Comparison of ENCODE assay signal across 8 cellular contexts in genomic region chr3:14319654-14320182, GRCh38.
A peak's percentile ranks its signal among the peaks of the same experiment; 100 is the strongest.
DNase-seq lines count a peak whose midpoint lies in the region; ATAC-seq, FAIRE-seq and TF ChIP-seq lines count a peak whose summit lies in the region.

No MANE protein-coding gene starts in this region.

- no peaks in the 10 kb centered on the region for H3K27me3 Mint-ChIP-seq in activated T-helper 2 cell treated with anti-CD3 and anti-CD28 coated beads, Interferon-gamma antibody, Interleukin-2, Interleukin-4, amounts not matched to agents 10 μg/mL and 5 μg/mL and 100 μg/mL, durations not matched to agents 14 hours and 24 hours and 36 hours (ENCODE audit: low read depth)

- H3K36me3 Mint-ChIP-seq in activated T-helper 2 cell treated with anti-CD3 and anti-CD28 coated beads, Interferon-gamma antibody, Interleukin-2, Interleukin-4, amounts not matched to agents 10 μg/mL and 5 μg/mL and 100 μg/mL, durations not matched to agents 14 hours and 24 hours and 36 hours (ENCODE audit: low read depth), result no peaks in the 10 kb centered on the region

- H3K9me3 ChIP-seq in keratinocyte (ENCODE audit: control insufficient read depth, low read depth, low read length) (no peaks in the 10 kb centered on the region), tibial artery (no peaks in the 10 kb centered on the region)

- no peak overlapping the region for H3K9ac ChIP-seq in keratinocyte (ENCODE audit: control insufficient read depth, extremely low read depth, insufficient read depth, low read length)

- H3K4me1 Mint-ChIP-seq in activated T-helper 2 cell treated with anti-CD3 and anti-CD28 coated beads, Interferon-gamma antibody, Interleukin-2, Interleukin-4, amounts not matched to agents 10 μg/mL and 5 μg/mL and 100 μg/mL, durations not matched to agents 14 hours and 24 hours and 36 hours (ENCODE audit: low read depth), result no peaks in the 10 kb centered on the region

- no peaks in the 10 kb centered on the region for H4K20me1 ChIP-seq in keratinocyte (ENCODE audit: control insufficient read depth, extremely low read depth, insufficient read depth, low read length)

- no peaks in the 10 kb centered on the region for H3K79me2 ChIP-seq in keratinocyte (ENCODE audit: control insufficient read depth, insufficient read depth, low read length)

- H3K4me1 ChIP-seq in keratinocyte (ENCODE audit: control insufficient read depth, extremely low read depth, insufficient read depth, low read length) (peaks cover 12% of the 10 kb centered on the region), tibial artery (peaks cover 0 to 27% (median 5%) of the 10 kb centered on the region in 4 donors)

- TF ChIP-seq CTCF in keratinocyte (optimal IDR thresholded peaks at IDR 0.05 in 1 of 3, IDR thresholded peaks at IDR 0.05 in 1 of 3, conservative IDR thresholded peaks at IDR 0.05 in 1 of 3; ENCODE audit: extremely low read depth in 1 of 3, insufficient read depth in 2 of 3, low read length in 3 of 3) (no peak), tibial artery (IDR thresholded peaks at IDR 0.05) (no peak)

- ATAC-seq in GM18505 (IDR thresholded peaks at IDR 0.05; ENCODE audit: unreplicated experiment) (peak; percentile 82), HG02840 (IDR thresholded peaks at IDR 0.05; ENCODE audit: low FRiP score, unreplicated experiment) (peak; percentile 60)

- no peak overlapping the region for H3K27ac Mint-ChIP-seq in activated T-helper 2 cell treated with anti-CD3 and anti-CD28 coated beads, Interferon-gamma antibody, Interleukin-2, Interleukin-4, amounts not matched to agents 10 μg/mL and 5 μg/mL and 100 μg/mL, durations not matched to agents 14 hours and 24 hours and 36 hours

- H3K4me3 ChIP-seq in keratinocyte (ENCODE audit: control insufficient read depth in 2 of 3, extremely low read depth in 1 of 3, insufficient read depth in 2 of 3, low read depth in 1 of 3, low read length in 3 of 3), result peak overlapping the region in 1 of 3 experiments; percentile 6
- no peak overlapping the region for H3K4me3 ChIP-seq in tibial artery

- H3K27ac ChIP-seq in keratinocyte (ENCODE audit: control insufficient read depth, insufficient read depth, low read length), result peak overlapping the region; percentile 49
- no peak overlapping the region for H3K27ac ChIP-seq in tibial artery

- H3K4me3 Mint-ChIP-seq in activated T-helper 2 cell treated with anti-CD3 and anti-CD28 coated beads, Interferon-gamma antibody, Interleukin-2, Interleukin-4, amounts not matched to agents 10 μg/mL and 5 μg/mL and 100 μg/mL, durations not matched to agents 14 hours and 24 hours and 36 hours (ENCODE audit: low read depth), result no peak overlapping the region

- peaks cover 8% of the 10 kb centered on the region for H3K9me3 Mint-ChIP-seq in activated T-helper 2 cell treated with anti-CD3 and anti-CD28 coated beads, Interferon-gamma antibody, Interleukin-2, Interleukin-4, amounts not matched to agents 10 μg/mL and 5 μg/mL and 100 μg/mL, durations not matched to agents 14 hours and 24 hours and 36 hours

- dilution Hi-C loops in keratinocyte (cut with MboI; ENCODE audit: extremely low pct_ligation_motif_present, low sequenced_read_pairs), result no loop called here

- H3K36me3 ChIP-seq in keratinocyte (ENCODE audit: control insufficient read depth in 2 of 2, extremely low read depth in 1 of 2, insufficient read depth in 2 of 2, low read length in 2 of 2) (no peaks in the 10 kb centered on the region), tibial artery (no peaks in the 10 kb centered on the region)

- H3K4me2 ChIP-seq in keratinocyte (ENCODE audit: control insufficient read depth, extremely low read depth, insufficient read depth, low read depth, low read length), result peak overlapping the region; percentile 29

- intact Hi-C loops in activated T-helper 2 cell treated with anti-CD3 and anti-CD28 coated beads, Interferon-gamma antibody, Interleukin-2, Interleukin-4, amounts not matched to agents 10 μg/mL and 5 μg/mL and 100 μg/mL, durations not matched to agents 14 hours and 24 hours and 36 hours (cut with micrococcal nuclease), result no loop called here
- intact Hi-C loops in tibial artery (cut with DNase I; ENCODE audit: low total_unique reads), result no loop called here

- peak; percentile 87 for FAIRE-seq in keratinocyte (lab: Jason Lieb, UNC)

- DNase-seq in AG20443 (ENCODE audit: low spot score) (peak; percentile 64), NCI-H2171 (lab: John Stamatoyannopoulos, UW) (peak; percentile 28), keratinocyte (ENCODE audit: low read depth, low spot score) (no peak), tibial artery (no peak), ureter (ENCODE audit: low spot score) (no peak)
- peak; percentile 17 for DNase-seq in activated T-helper 2 cell treated with anti-CD3 and anti-CD28 coated beads, Interferon-gamma antibody, Interleukin-2, Interleukin-4, amounts not matched to agents 10 μg/mL and 5 μg/mL and 100 μg/mL, durations not matched to agents 14 hours and 24 hours and 36 hours (ENCODE audit: low spot score)

- H3K9me1 ChIP-seq in keratinocyte (ENCODE audit: control insufficient read depth, extremely low read depth, insufficient read depth, low read length), result no peaks in the 10 kb centered on the region

- peak overlapping the region; percentile 92 for H2AFZ ChIP-seq in keratinocyte (ENCODE audit: control insufficient read depth, low read length)

- peak; percentile 33 for TF ChIP-seq POLR2A in GM18505 (IDR thresholded peaks at IDR 0.05; ENCODE audit: borderline replicate concordance, extremely low read depth, insufficient read depth, insufficient read length)

- no peaks in the 10 kb centered on the region for H3K27me3 ChIP-seq in keratinocyte (ENCODE audit: control insufficient read depth, extremely low read depth, insufficient read depth, low read length)
- H3K27me3 ChIP-seq in tibial artery, result peaks cover 0 to 15% of the 10 kb centered on the region in 2 donors

Comparison
In these comparisons a context has a peak if more than half of its experiments do, and no peak if none do; other contexts are left out.
1. DNase-seq: peak in AG20443 (single experiment), NCI-H2171 (single experiment) and activated T-helper 2 cell treated with anti-CD3 and anti-CD28 coated beads, Interferon-gamma antibody, Interleukin-2, Interleukin-4, amounts not matched to agents 10 μg/mL and 5 μg/mL and 100 μg/mL, durations not matched to agents 14 hours and 24 hours and 36 hours (single experiment); none in keratinocyte (single experiment), tibial artery (0 of 2) and ureter (single experiment).